In genomic region chr3:106036706-106037105, GRCh38 we compare ENCODE assay signal across 14 cellular contexts.
DNase-seq lines count a peak whose midpoint lies in the region; ATAC-seq lines count a peak whose summit lies in the region.
"Had no signal": no experiment of that assay in that cellular context is flagged by ENCODE, and none has a peak within 500 bp of the region (broad histone marks: within the 10 kb centered on the region; RNA-seq: fewer than 3 reads in every experiment).

No MANE protein-coding gene starts in this region.

- H3K9me3 Mint-ChIP-seq in activated CD8-positive, alpha-beta T cell treated with anti-CD3 and anti-CD28 coated beads, Interleukin-2, amount 10 ng/mL, durations not matched to agents 7 days and 5 days (ENCODE audit: insufficient read depth), result peaks cover 9% of the 10 kb centered on the region

- no peak overlapping the region for H3K4me3 Mint-ChIP-seq in activated CD8-positive, alpha-beta T cell treated with anti-CD3 and anti-CD28 coated beads, Interleukin-2, amount 10 ng/mL, durations not matched to agents 7 days and 5 days
- H3K4me3 Mint-ChIP-seq: CD4-positive, alpha-beta T cell; IgD-negative memory B cell had no signal

- H3K4me1 Mint-ChIP-seq in activated CD8-positive, alpha-beta T cell treated with anti-CD3 and anti-CD28 coated beads, Interleukin-2, amount 10 ng/mL, durations not matched to agents 7 days and 5 days (ENCODE audit: low read depth), result peaks cover 4% of the 10 kb centered on the region

- peak; percentile 28 for DNase-seq in DMS53 (lab: John Stamatoyannopoulos, UW)
- DNase-seq in DMS53 treated with DMSO at 0.1 percent for 48 hours (lab: John Stamatoyannopoulos, UW; ENCODE audit: unreplicated experiment), result no peak
- DNase-seq in NCI-H2171 treated with DMSO at 0.1 percent for 48 hours (lab: John Stamatoyannopoulos, UW), result peak; percentile 86
- DNase-seq in NCI-H82 (lab: John Stamatoyannopoulos, UW), result peak; percentile 73
- DNase-seq in myocyte (ENCODE audit: low read depth), result peak; percentile 81
- no peak for DNase-seq in activated CD8-positive, alpha-beta T cell treated with anti-CD3 and anti-CD28 coated beads, Interleukin-2, amount 10 ng/mL, durations not matched to agents 7 days and 5 days
- DNase-seq in NCI-H1417 treated with DMSO at 0.1 percent for 48 hours (lab: John Stamatoyannopoulos, UW), result no peak
- DNase-seq: AML-193; Caco-2; CD4-positive, alpha-beta T cell; GM23248 had no signal

- H3K27ac Mint-ChIP-seq in activated CD8-positive, alpha-beta T cell treated with anti-CD3 and anti-CD28 coated beads, Interleukin-2, amount 10 ng/mL, durations not matched to agents 7 days and 5 days, result no peak overlapping the region
- H3K27ac Mint-ChIP-seq: CD4-positive, alpha-beta T cell; IgD-negative memory B cell had no signal

- POLR2A ChIA-PET in activated CD8-positive, alpha-beta T cell treated with anti-CD3 and anti-CD28 coated beads, Interleukin-2, amount 10 ng/mL, durations not matched to agents 7 days and 5 days (lab: Charles Lee), result no interaction called here

- ATAC-seq in activated CD8-positive, alpha-beta T cell treated with anti-CD3 and anti-CD28 coated beads, Interleukin-2, amount 10 ng/mL, durations not matched to agents 7 days and 5 days, result no peak
- no peak for ATAC-seq in HG02798 (IDR thresholded peaks at IDR 0.05; ENCODE audit: poor library complexity, unreplicated experiment)
- ATAC-seq: A549 had no signal

- CTCF ChIA-PET in activated CD8-positive, alpha-beta T cell treated with anti-CD3 and anti-CD28 coated beads, Interleukin-2, amount 10 ng/mL, durations not matched to agents 7 days and 5 days (lab: Charles Lee), result interaction anchor here (1.1 kb wide), 1 partner anchor 10 kb away, joined by 4 read pairs; no protein-coding TSS in a partner anchor

- H3K36me3 Mint-ChIP-seq in activated CD8-positive, alpha-beta T cell treated with anti-CD3 and anti-CD28 coated beads, Interleukin-2, amount 10 ng/mL, durations not matched to agents 7 days and 5 days (ENCODE audit: low read depth), result peaks cover 2% of the 10 kb centered on the region
- H3K36me3 Mint-ChIP-seq: IgD-negative memory B cell had no signal

- no peaks in the 10 kb centered on the region for H3K27me3 Mint-ChIP-seq in activated CD8-positive, alpha-beta T cell treated with anti-CD3 and anti-CD28 coated beads, Interleukin-2, amount 10 ng/mL, durations not matched to agents 7 days and 5 days (ENCODE audit: low read depth)
- H3K27me3 Mint-ChIP-seq: CD4-positive, alpha-beta T cell; IgD-negative memory B cell had no signal

Comparison
In these comparisons a context has a peak if more than half of its experiments do, and no peak if none do; other contexts are left out.
1. DNase-seq: peak in DMS53 (single experiment), NCI-H2171 treated with DMSO at 0.1 percent for 48 hours (single experiment), NCI-H82 (single experiment) and myocyte (single experiment); none in DMS53 treated with DMSO at 0.1 percent for 48 hours (single experiment), activated CD8-positive, alpha-beta T cell treated with anti-CD3 and anti-CD28 coated beads, Interleukin-2, amount 10 ng/mL, durations not matched to agents 7 days and 5 days (single experiment) and NCI-H1417 treated with DMSO at 0.1 percent for 48 hours (single experiment).